In the genomic region with DNA sequence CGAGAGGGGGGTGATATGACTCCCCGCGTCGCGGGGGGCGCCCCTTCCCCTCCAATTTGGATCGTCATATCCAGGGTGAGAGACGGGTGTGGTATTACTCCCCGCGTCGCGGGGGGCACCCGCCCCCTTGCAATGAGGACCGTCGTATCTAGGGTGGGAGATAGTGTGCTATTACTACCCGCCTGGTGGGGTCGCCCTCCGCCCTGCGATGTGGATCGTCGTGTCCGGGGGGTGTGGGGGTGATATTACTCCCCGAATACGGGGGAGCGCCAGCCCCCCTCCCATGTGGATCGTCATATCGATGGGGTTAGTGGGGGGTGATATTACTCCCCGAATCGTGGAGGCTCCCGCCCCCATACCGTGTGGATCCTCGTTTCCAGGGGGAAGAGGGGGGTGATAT, we compare ENCODE assay signal across 8 cellular contexts. TPM values are rescaled to one million over a fixed set of nuclear protein-coding genes. Genes with fewer than 3 reads are reported as not detected.
DNase-seq lines count a peak whose midpoint lies in the region; FAIRE-seq and TF ChIP-seq lines count a peak whose summit lies in the region.

No MANE protein-coding gene starts in this region.

- no peaks in the 10 kb centered on the region for H3K9me3 ChIP-seq in uterus

- H3K27ac ChIP-seq in uterus, result no peak overlapping the region

- TF ChIP-seq POLR2A in GM12892 (IDR thresholded peaks at IDR 0.05; ENCODE audit: low read depth, low read length), result no peak
- no peak for TF ChIP-seq POLR2A in uterus (IDR thresholded peaks at IDR 0.05)

- peak; percentile 20 for TF ChIP-seq CTCF in GM20000 (IDR thresholded peaks at IDR 0.05; ENCODE audit: extremely low read depth, missing control alignments)
- no peak for TF ChIP-seq CTCF in uterus (IDR thresholded peaks at IDR 0.05)

- no peaks in the 10 kb centered on the region for H3K27me3 ChIP-seq in uterus

- H3K4me3 ChIP-seq in uterus, result no peak overlapping the region

- intact Hi-C loops in uterus (cut with DNase I; ENCODE audit: low total_unique reads), result no loop called here

- no peak for FAIRE-seq in GM12892 (lab: Jason Lieb, UNC)

- DNase-seq in GM20000 (ENCODE audit: low spot score) (peak; percentile 15), activated T-cell treated with anti-CD3 and anti-CD28 coated beads for 48 hours (ENCODE audit: low read depth) (peak; percentile 22), globus pallidus (ENCODE audit: low spot score) (peak; percentile 41), NCI-H2196 treated with DMSO at 0.1 percent for 48 hours (lab: John Stamatoyannopoulos, UW; ENCODE audit: unreplicated experiment) (no peak), GM12892 (ENCODE audit: insufficient read length) (no peak), NCI-H1694 treated with DMSO at 0.1 percent for 48 hours (lab: John Stamatoyannopoulos, UW) (no peak), uterus (no peak)
- DNase-seq in stimulated activated CD4-positive, alpha-beta T cell treated with anti-CD3 and anti-CD28 coated beads, Interleukin-2, amount 100 ng/mL, for 4 hours (ENCODE audit: low read depth), result peak; percentile 24

- no peaks in the 10 kb centered on the region for H3K36me3 ChIP-seq in uterus

- no peaks in the 10 kb centered on the region for H3K4me1 ChIP-seq in uterus

RNA-seq across cellular contexts. Expression of a gene that starts 29.2 kb away (rescaled TPM):
- polyA plus RNA-seq in GM12892 (2012; ENCODE audit: missing spikeins), result 10.1 TPM
- total RNA-seq in uterus, result 100 to 1,000 TPM in 3 of 4 donors, 10 to 100 TPM in 1; 29.0 to 522 (median 319) TPM

Comparison
In these comparisons a context has a peak if more than half of its experiments do, and no peak if none do; other contexts are left out.
1. DNase-seq: peak in GM20000 (single experiment), activated T-cell treated with anti-CD3 and anti-CD28 coated beads for 48 hours (single experiment), globus pallidus (single experiment) and stimulated activated CD4-positive, alpha-beta T cell treated with anti-CD3 and anti-CD28 coated beads, Interleukin-2, amount 100 ng/mL, for 4 hours (single experiment); none in NCI-H2196 treated with DMSO at 0.1 percent for 48 hours (single experiment), GM12892 (single experiment), NCI-H1694 treated with DMSO at 0.1 percent for 48 hours (single experiment) and uterus (0 of 2).